Comparison of ENCODE assay signal across 23 cellular contexts in genomic region chr22:17381237-17381913, GRCh38. TPM values are rescaled to one million over a fixed set of nuclear protein-coding genes. Genes with fewer than 3 reads are reported as not detected.
DNase-seq lines count a peak whose midpoint lies in the region; ATAC-seq and TF ChIP-seq lines count a peak whose summit lies in the region.
"Had no signal": no experiment of that assay in that cellular context is flagged by ENCODE, and none has a peak within 500 bp of the region (broad histone marks: within the 10 kb centered on the region; RNA-seq: fewer than 3 reads in every experiment).

No MANE protein-coding gene starts in this region.

- TF ChIP-seq CTCF in PC-3 (conservative IDR thresholded peaks at IDR 0.05; ENCODE audit: low read depth, low read length) (no peak), hepatocyte (IDR thresholded peaks at IDR 0.05; ENCODE audit: poor library complexity) (no peak), esophagus squamous epithelium (IDR thresholded peaks at IDR 0.05) (no peak)

- H2AFZ ChIP-seq in PC-3 (ENCODE audit: low read length) (no peak overlapping the region), hepatocyte (no peak overlapping the region), neuronal stem cell (ENCODE audit: low read length) (no peak overlapping the region)

- H3K79me2 ChIP-seq in PC-3 (ENCODE audit: low read length) (no peaks in the 10 kb centered on the region), hepatocyte (peaks cover 81% of the 10 kb centered on the region)

- H3K27ac ChIP-seq in HUES6 (ENCODE audit: low read depth, low read length) (peak overlapping the region; percentile 52), PC-3 (ENCODE audit: low read length) (no peak overlapping the region), hepatocyte (peak overlapping the region; percentile 24), neuronal stem cell (replicated peaks; ENCODE audit: low read length) (peak overlapping the region; percentile 43), esophagus squamous epithelium (no peak overlapping the region)
- H3K27ac ChIP-seq: thyroid gland, VCaP had no signal

- H3K9me3 ChIP-seq in HUES6 (ENCODE audit: control insufficient read depth, insufficient read depth, low read depth, low read length) (peaks cover 13% of the 10 kb centered on the region; the same call in 1 of the 2 replicates), PC-3 (ENCODE audit: low read length) (no peaks in the 10 kb centered on the region), hepatocyte (ENCODE audit: low read depth) (peaks cover 5% of the 10 kb centered on the region), neuronal stem cell (replicated peaks in 1 of 2; ENCODE audit: control insufficient read depth in 2 of 2, insufficient read depth in 1 of 2, low read depth in 1 of 2, low read length in 2 of 2) (peaks cover 3 to 34% of the 10 kb centered on the region in 2 donors), esophagus squamous epithelium (no peaks in the 10 kb centered on the region)
- H3K9me3 ChIP-seq: BE2C, thyroid gland had no signal

- H2BK15ac ChIP-seq in neuronal stem cell (ENCODE audit: low read length), result no peak overlapping the region

- H2AK5ac ChIP-seq in neuronal stem cell (ENCODE audit: low read depth, low read length), result no peak overlapping the region

- no peak overlapping the region for H3K18ac ChIP-seq in neuronal stem cell (ENCODE audit: low read length)

- H3K27me3 ChIP-seq in HUES6 (ENCODE audit: control insufficient read depth, insufficient read depth, low read length) (no peaks in the 10 kb centered on the region), PC-3 (ENCODE audit: low read length) (peaks cover 35% of the 10 kb centered on the region), hepatocyte (no peaks in the 10 kb centered on the region), neuronal stem cell (ENCODE audit: control insufficient read depth in 3 of 3, insufficient read depth in 3 of 3, low read depth in 1 of 3, low read length in 3 of 3) (no peaks in the 10 kb centered on the region), esophagus squamous epithelium (peaks cover 0 to 30% (median 0%) of the 10 kb centered on the region in 4 donors)
- H3K27me3 ChIP-seq: BE2C, thyroid gland had no signal

- no peak overlapping the region for H4K8ac ChIP-seq in neuronal stem cell (ENCODE audit: low read depth, low read length)

- peaks cover 54% of the 10 kb centered on the region for H3K4me1 ChIP-seq in HUES6 (ENCODE audit: control insufficient read depth, insufficient read depth, low read length)
- H3K4me1 ChIP-seq in PC-3 (ENCODE audit: insufficient read depth, low read length), result no peaks in the 10 kb centered on the region
- peaks cover 22% of the 10 kb centered on the region for H3K4me1 ChIP-seq in hepatocyte (ENCODE audit: insufficient read depth)
- peaks cover 22 to 24% of the 10 kb centered on the region in 2 donors for H3K4me1 ChIP-seq in neuronal stem cell (ENCODE audit: control insufficient read depth in 2 of 2, insufficient read depth in 1 of 2, low read depth in 1 of 2, low read length in 2 of 2)
- H3K4me1 ChIP-seq in esophagus squamous epithelium, result peaks cover 0 to 4% (median 0%) of the 10 kb centered on the region in 3 donors
- H3K4me1 ChIP-seq: BE2C had no signal

- no peak overlapping the region for H3K4ac ChIP-seq in neuronal stem cell (ENCODE audit: low read length)

- TF ChIP-seq POLR2A in esophagus squamous epithelium (IDR thresholded peaks at IDR 0.05), result no peak

- H3K14ac ChIP-seq in neuronal stem cell (ENCODE audit: low read length), result no peak overlapping the region

- peak overlapping the region; percentile 38 for H3K9ac ChIP-seq in HUES6 (ENCODE audit: low read length)
- H3K9ac ChIP-seq in PC-3 (ENCODE audit: low read length), result no peak overlapping the region
- H3K9ac ChIP-seq in neuronal stem cell (ENCODE audit: low read depth, low read length, poor library complexity), result no peak overlapping the region

- H3K4me3 ChIP-seq in HUES6 (ENCODE audit: low read depth, low read length) (peak overlapping the region; percentile 30), PC-3 (ENCODE audit: low read length) (no peak overlapping the region), hepatocyte (no peak overlapping the region), neuronal stem cell (ENCODE audit: low read length in 2 of 2) (no peak overlapping the region), esophagus squamous epithelium (no peak overlapping the region)
- H3K4me3 ChIP-seq: thyroid gland had no signal

- H3F3A ChIP-seq in PC-3 (ENCODE audit: low read length, unreplicated experiment), result no peaks in the 10 kb centered on the region

- no peak overlapping the region for H4K91ac ChIP-seq in neuronal stem cell (ENCODE audit: low read depth, low read length, poor library complexity)

- H3K36me3 ChIP-seq in HUES6 (ENCODE audit: control insufficient read depth, insufficient read depth, low read length) (peaks cover 10% of the 10 kb centered on the region; the same call in 1 of the 2 replicates), PC-3 (ENCODE audit: low read depth, low read length) (no peaks in the 10 kb centered on the region), hepatocyte (replicated peaks; ENCODE audit: insufficient read depth, low read depth) (no peaks in the 10 kb centered on the region), neuronal stem cell (replicated peaks in 1 of 2; ENCODE audit: control insufficient read depth in 2 of 2, insufficient read depth in 2 of 2, low read length in 2 of 2) (peaks cover 1 to 6% of the 10 kb centered on the region in 2 donors), esophagus squamous epithelium (no peaks in the 10 kb centered on the region)
- H3K36me3 ChIP-seq: BE2C, thyroid gland had no signal

- H3K9me2 ChIP-seq in PC-3 (replicated peaks; ENCODE audit: low read length) (no peaks in the 10 kb centered on the region), hepatocyte (replicated peaks; ENCODE audit: insufficient read depth) (no peaks in the 10 kb centered on the region)

- H3K23ac ChIP-seq in neuronal stem cell (ENCODE audit: low read depth, low read length, poor library complexity), result no peak overlapping the region

- peaks cover 6% of the 10 kb centered on the region for H3K79me1 ChIP-seq in neuronal stem cell (ENCODE audit: low read depth, low read length)

- ATAC-seq in PC-3 (no peak), GM18517 (IDR thresholded peaks at IDR 0.05; ENCODE audit: unreplicated experiment) (no peak)
- ATAC-seq: naive thymus-derived CD8-positive, alpha-beta T cell; stimulated activated memory B cell treated with anti-CD40 and anti-IgM and Interleukin-4, amounts not matched to agents 10 μg/mL and 1 μg/mL and 100 μg/mL, for 72 hours; T-cell had no signal

- H2BK5ac ChIP-seq in neuronal stem cell (ENCODE audit: low read length), result no peak overlapping the region

- no TSS peak for BruUV-seq in PC-3 (replicated peaks; lab: Mats Ljungman, UMichigan)

- POLR2A ChIA-PET in PC-3 (lab: Charles Lee; ENCODE audit: unreplicated experiment), result no interaction called here

- H2BK12ac ChIP-seq in neuronal stem cell (ENCODE audit: low read length), result no peak overlapping the region

- H4K20me1 ChIP-seq in PC-3 (ENCODE audit: low read length), result no peaks in the 10 kb centered on the region
- H4K20me1 ChIP-seq in hepatocyte (ENCODE audit: insufficient read depth, poor library complexity, severe bottlenecking), result no peaks in the 10 kb centered on the region

- WGBS in hepatocyte (ENCODE audit: low lambda C conversion rate, missing lambda C conversion rate), result 56% methylated on average over 11 of the region's 11 CpGs
- WGBS in neuronal stem cell (ENCODE audit: extremely low coverage in 2 of 2, insufficient read length in 2 of 2, insufficient replicate concordance in 1 of 2), 2 donors, result no CpG with 5 or more reads among the region's 11 CpGs
- 60 to 79% methylated on average over 11 of the region's 11 CpGs for WGBS in esophagus squamous epithelium, 2 donors

- CTCF ChIA-PET in PC-3 (lab: Charles Lee), result no interaction called here

- intact Hi-C loops in PC-3 (cut with micrococcal nuclease) (no loop called here), esophagus squamous epithelium (cut with DNase I) (no loop called here)

- H3K4me2 ChIP-seq in PC-3 (ENCODE audit: low read length) (no peak overlapping the region), hepatocyte (peak overlapping the region; percentile 7), neuronal stem cell (ENCODE audit: insufficient read depth, low read length, poor library complexity, severe bottlenecking) (no peak overlapping the region)

- no peak overlapping the region for H2BK120ac ChIP-seq in neuronal stem cell (ENCODE audit: low read depth, low read length)

- peak; percentile 45 for DNase-seq in PC-3
- peak; percentile 64 for DNase-seq in hepatocyte (ENCODE audit: low spot score)
- DNase-seq in neuronal stem cell (ENCODE audit: low spot score), result no peak
- DNase-seq in esophagus squamous epithelium (lab: John Stamatoyannopoulos, UW), result no peak
- DNase-seq in GOT3 (lab: John Stamatoyannopoulos, UW), result no peak
- DNase-seq in T-helper 9 cell, result no peak
- DNase-seq: activated CD4-positive, alpha-beta memory T cell treated with anti-CD3 and anti-CD28 coated beads, Interleukin-2, amount 10 ng/mL, durations not matched to agents 7 days and 5 days; activated naive CD4-positive, alpha-beta T cell treated with anti-CD3 and anti-CD28 coated beads, Interleukin-2, amount 10 ng/mL, durations not matched to agents 7 days and 5 days; activated T-cell treated with anti-CD3 and anti-CD28 coated beads, Interleukin-2, amount 50 U/mL, for 24 hours; BE2C; Calu3; dermis blood vessel endothelial cell; HCEC 1CT; naive thymus-derived CD8-positive, alpha-beta T cell; NCI-H1694 treated with DMSO at 0.1 percent for 48 hours; NCI-H345; NK-92 treated with Interleukin-12 subunit alpha and Interleukin-12 subunit beta, amount 100 ng/mL, for 24 hours; T-cell; thyroid gland had no signal

RNA-seq across cellular contexts. Expression of gene CECR2, which starts 12.1 kb away (rescaled TPM):
- total RNA-seq in PC-3 (2014; rRNA removed) (not detected in 2 replicates), hepatocyte (3.3 and 3.6 TPM in 2 replicates), esophagus squamous epithelium (under 1 TPM; 0.13 to 0.57 (median 0.26) TPM)
- 1.2 and 2.2 TPM in 2 replicates for polyA plus RNA-seq in hepatocyte
- polyA plus RNA-seq in neuronal stem cell (2013, experiment 1 of 2), result 33.0 TPM
- polyA plus RNA-seq in neuronal stem cell (2013, experiment 2 of 2), result 34.5 TPM
- polyA plus RNA-seq: naive thymus-derived CD8-positive, alpha-beta T cell had no signal

Comparison
In these comparisons a context has a peak if more than half of its experiments do, and no peak if none do; other contexts are left out.
1. H3K27ac ChIP-seq: peak in HUES6 (single experiment), hepatocyte (single experiment) and neuronal stem cell (single experiment); none in PC-3 (single experiment) and esophagus squamous epithelium (0 of 4).
2. DNase-seq: peak in PC-3 (single experiment) and hepatocyte (single experiment); none in neuronal stem cell (single experiment), esophagus squamous epithelium (single experiment), GOT3 (single experiment) and T-helper 9 cell (single experiment).